20 cellular contexts compared by ENCODE assay signal in genomic region chr18:45408218-45408617, GRCh38.
"Had no signal": no experiment of that assay in that cellular context is flagged by ENCODE, and none has a peak within 500 bp of the region (broad histone marks: within the 10 kb centered on the region; RNA-seq: fewer than 3 reads in every experiment).

No MANE protein-coding gene starts in this region.

- H3K4me1 ChIP-seq: right atrium auricular region, spleen, upper lobe of left lung had no signal

- H3K27ac ChIP-seq: cardiac muscle cell, right atrium auricular region, spleen, upper lobe of left lung had no signal

- H3K4me3 ChIP-seq: cardiac muscle cell, lung, right atrium auricular region, spleen, upper lobe of left lung had no signal

- DNase-seq: activated CD4-positive, alpha-beta memory T cell treated with anti-CD3 and anti-CD28 coated beads for 36 hours; activated CD4-positive, alpha-beta T cell treated with anti-CD3 and anti-CD28 coated beads for 48 hours; activated effector memory CD4-positive, alpha-beta T cell treated with Interleukin-2 at 50 U/mL for 16 hours; activated naive CD4-positive, alpha-beta T cell treated with anti-CD3 and anti-CD28 coated beads for 36 hours; activated naive CD8-positive, alpha-beta T cell treated with anti-CD3 and anti-CD28 coated beads, Interleukin-2, amount 10 ng/mL, durations not matched to agents 7 days and 5 days; activated T-cell treated with anti-CD3 and anti-CD28 coated beads, Interleukin-2, amount 50 U/mL, for 72 hours; amniotic stem cell; effector CD4-positive, alpha-beta T cell; glutamatergic neuron; hypothalamus; naive thymus-derived CD8-positive, alpha-beta T cell; spleen; stimulated activated CD4-positive, alpha-beta T cell treated with anti-CD3 and anti-CD28 coated beads, Interleukin-4, amount 100 ng/mL, for 24 hours; stimulated activated naive CD4-positive, alpha-beta T cell treated with Interleukin-2 at 50 U/mL for 16 hours; T-helper 2 cell; upper lobe of left lung had no signal

- H3K9me3 ChIP-seq: right atrium auricular region, upper lobe of left lung had no signal

- ATAC-seq: activated T-cell treated with anti-CD3 and anti-CD28 coated beads, Interleukin-2, amount 50 U/mL, for 72 hours; left lobe of liver; naive thymus-derived CD8-positive, alpha-beta T cell had no signal

- H3K27me3 ChIP-seq: cardiac muscle cell, right atrium auricular region, spleen, upper lobe of left lung had no signal

- H3K36me3 ChIP-seq: cardiac muscle cell, right atrium auricular region, spleen, upper lobe of left lung had no signal
